In the genomic region with DNA sequence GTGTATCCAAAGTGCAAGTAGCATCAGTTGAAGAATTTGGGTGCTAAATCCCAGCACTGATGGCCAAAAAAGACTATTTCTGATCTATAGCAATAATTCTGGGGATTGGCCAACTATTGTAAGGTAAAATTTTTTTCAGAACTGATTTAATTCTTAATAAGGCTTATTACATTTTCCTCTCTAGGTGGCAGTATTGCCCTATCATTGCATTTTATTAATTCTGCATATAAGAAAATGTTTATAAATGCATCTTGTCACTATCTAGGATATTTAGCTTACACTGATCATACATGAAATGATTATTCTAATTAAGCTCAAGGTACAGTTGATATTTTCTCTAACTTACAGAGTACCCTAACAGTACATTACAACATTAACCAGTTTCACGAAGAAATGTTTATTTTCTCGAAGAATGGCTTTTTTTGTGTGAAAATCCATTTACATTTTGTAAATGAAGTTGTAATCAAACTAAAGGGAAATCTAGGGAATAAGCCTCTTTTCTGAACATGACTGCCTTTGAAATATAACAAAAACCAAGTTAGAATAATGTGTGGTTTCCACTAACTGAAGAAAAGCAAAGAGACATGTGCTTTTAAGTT, we compare ENCODE assay signal across 8 cellular contexts. TPM values are rescaled to one million over a fixed set of nuclear protein-coding genes. Genes with fewer than 3 reads are reported as not detected.
DNase-seq lines count a peak whose midpoint lies in the region; ATAC-seq and TF ChIP-seq lines count a peak whose summit lies in the region.

No MANE protein-coding gene starts in this region.

- TF ChIP-seq CTCF in HCT116 (IDR thresholded peaks at IDR 0.05 in 2 of 3, conservative IDR thresholded peaks at IDR 0.05 in 1 of 3; ENCODE audit: borderline replicate concordance in 1 of 3, insufficient read depth in 1 of 3, low read depth in 2 of 3, low read length in 2 of 3) (peak; percentile 29 to 73 (median 70); a peak in 5 of 6 replicates), Peyer's patch (IDR thresholded peaks at IDR 0.05) (peak in 5 of 6 experiments; percentile 17 to 51 (median 49)), fibroblast of mammary gland (conservative IDR thresholded peaks at IDR 0.05; ENCODE audit: control insufficient read depth, insufficient read depth, low read depth, low read length) (peak; percentile 62), lower leg skin (IDR thresholded peaks at IDR 0.05) (no peak)

- no peak overlapping the region for H3K27ac ChIP-seq in HCT116 (ENCODE audit: low read depth, low read length)
- no peak overlapping the region for H3K27ac ChIP-seq in Peyer's patch
- no peak overlapping the region for H3K27ac ChIP-seq in skeletal muscle tissue (ENCODE audit: low read depth, low read length)

- no peak overlapping the region for H3K9ac ChIP-seq in HCT116 (ENCODE audit: low read length)
- peak overlapping the region; percentile 4 to 70 (median 37) for H3K9ac ChIP-seq in skeletal muscle tissue (ENCODE audit: low read depth in 1 of 3, low read length in 3 of 3)

- DNase-seq in AG20443 (ENCODE audit: low spot score) = peak; percentile 39
- peak; percentile 22 for DNase-seq in HCT116 (ENCODE audit: low read depth, low spot score)
- DNase-seq in Peyer's patch = no peak
- DNase-seq in fibroblast of mammary gland (ENCODE audit: low read depth) = peak; percentile 72
- DNase-seq in lower leg skin (ENCODE audit: low spot score in 2 of 2) = no peak
- DNase-seq in activated naive CD4-positive, alpha-beta T cell (lab: John Stamatoyannopoulos, UW) = no peak

- H4K20me1 ChIP-seq in HCT116 (ENCODE audit: insufficient read depth) = no peaks in the 10 kb centered on the region

- H3K27me3 ChIP-seq in HCT116 (ENCODE audit: insufficient read depth, low read length) (0 out of 2 replicates have a peak, but pooled peaks cover 5% of the 10 kb centered on the region), Peyer's patch (no peaks in the 10 kb centered on the region), skeletal muscle tissue (ENCODE audit: control insufficient read depth in 3 of 3, insufficient read depth in 3 of 3, low read length in 3 of 3) (no peaks in the 10 kb centered on the region)

- H2AFZ ChIP-seq in HCT116 (ENCODE audit: low read depth, low read length, poor library complexity, severe bottlenecking) = no peak overlapping the region

- no peak overlapping the region for H3K4me2 ChIP-seq in HCT116 (ENCODE audit: low read length)

- RAD21 ChIA-PET in HCT116 (lab: Charles Lee; ENCODE audit: low non-redundant PET in 1 of 2, low total read pairs in 2 of 2, uncharacterized antibody in 2 of 2, unreplicated experiment in 2 of 2) = no interaction called here

- TF ChIP-seq RAD21 in HCT116 (IDR thresholded peaks at IDR 0.05; ENCODE audit: low read depth) = peak; percentile 85

- intact Hi-C loops in HCT116 (cut with micrococcal nuclease) = loop anchor here (1.0 to 10.0 kb wide), 5 partner anchors 118 to 955 kb away; no protein-coding TSS in a partner anchor
- intact Hi-C loops in lower leg skin (cut with DNase I; ENCODE audit: low total_unique reads) = loop anchor here (10.0 kb wide), 1 partner anchor 119 kb away; no protein-coding TSS in a partner anchor

- no peaks in the 10 kb centered on the region for H3K36me3 ChIP-seq in HCT116 (ENCODE audit: control insufficient read depth in 1 of 2, insufficient read depth in 2 of 2, low read length in 2 of 2)
- H3K36me3 ChIP-seq in Peyer's patch = no peaks in the 10 kb centered on the region
- H3K36me3 ChIP-seq in skeletal muscle tissue (ENCODE audit: control insufficient read depth in 3 of 3, insufficient read depth in 3 of 3, low read length in 3 of 3) = peaks cover 58 to 84% (median 76%) of the 10 kb centered on the region in 3 donors

- H3K4me1 ChIP-seq in HCT116 (ENCODE audit: control insufficient read depth in 1 of 2, insufficient read depth in 2 of 2, low read length in 2 of 2) (no peaks in the 10 kb centered on the region), Peyer's patch (no peaks in the 10 kb centered on the region), skeletal muscle tissue (ENCODE audit: control insufficient read depth in 3 of 3, insufficient read depth in 3 of 3, low read length in 3 of 3) (peaks cover 39 to 64% (median 44%) of the 10 kb centered on the region in 3 donors)

- no TSS peak for BruUV-seq in HCT116 (replicated peaks; lab: Mats Ljungman, UMichigan)

- 92 to 98% methylated on average over 2 of the region's 2 CpGs for WGBS in lower leg skin, 2 donors

- CTCF ChIA-PET in HCT116 (lab: Charles Lee) = interaction anchor here (0.6 to 2.5 kb wide), 4 partner anchors 8 to 615 kb away, joined by 3 to 12 read pairs (median 6); no protein-coding TSS in a partner anchor

- H3K9me2 ChIP-seq in HCT116 (ENCODE audit: insufficient read depth) = no peaks in the 10 kb centered on the region

- TF ChIP-seq POLR2A in HCT116 (IDR thresholded peaks at IDR 0.05; ENCODE audit: borderline replicate concordance, extremely low read depth, insufficient read depth, insufficient read length) = no peak
- no peak for TF ChIP-seq POLR2A in Peyer's patch (IDR thresholded peaks at IDR 0.05)
- no peak for TF ChIP-seq POLR2A in lower leg skin (IDR thresholded peaks at IDR 0.05)

- POLR2A ChIA-PET in HCT116 (lab: Charles Lee) = no interaction called here

- H3K9me3 ChIP-seq in HCT116 (ENCODE audit: control insufficient read depth in 1 of 2, insufficient read depth in 1 of 2, low read depth in 1 of 2, low read length in 2 of 2) (no peaks in the 10 kb centered on the region), Peyer's patch (no peaks in the 10 kb centered on the region), skeletal muscle tissue (ENCODE audit: control insufficient read depth in 3 of 3, low read length in 3 of 3) (no peaks in the 10 kb centered on the region)

- H3K4me3 ChIP-seq in HCT116 (replicated peaks in 1 of 2; ENCODE audit: low read depth in 1 of 2, low read length in 2 of 2) = no peak overlapping the region
- H3K4me3 ChIP-seq in Peyer's patch = no peak overlapping the region
- H3K4me3 ChIP-seq in fibroblast of mammary gland (ENCODE audit: control insufficient read depth, low read depth, low read length) = no peak overlapping the region
- H3K4me3 ChIP-seq in skeletal muscle tissue (ENCODE audit: low read length in 3 of 3) = no peak overlapping the region
- H3K4me3 ChIP-seq in lower leg skin (ENCODE audit: low read depth, poor library complexity, severe bottlenecking) = no peak overlapping the region

- ATAC-seq in HCT116 (no peak), HG03520 (IDR thresholded peaks at IDR 0.05; ENCODE audit: unreplicated experiment) (no peak)

- H3K79me2 ChIP-seq in HCT116 (ENCODE audit: insufficient read depth, low read length) = no peaks in the 10 kb centered on the region

TF ChIP-seq in HCT116, 20 proteins besides CTCF, POLR2A, EP300 and RAD21:
- TF ChIP-seq EZH2phosphoT487 (IDR thresholded peaks at IDR 0.05; ENCODE audit: borderline replicate concordance) = no peak
- no peak for TF ChIP-seq SRF (IDR thresholded peaks at IDR 0.05; ENCODE audit: low read depth)
- TF ChIP-seq, protein P1, sequence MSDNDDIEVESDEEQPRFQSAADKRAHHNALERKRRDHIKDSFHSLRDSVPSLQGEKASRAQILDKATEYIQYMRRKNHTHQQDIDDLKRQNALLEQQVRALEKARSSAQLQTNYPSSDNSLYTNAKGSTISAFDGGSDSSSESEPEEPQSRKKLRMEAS (IDR thresholded peaks at IDR 0.05) = no peak
- TF ChIP-seq EGR1 (IDR thresholded peaks at IDR 0.05; ENCODE audit: low read depth) = no peak
- TF ChIP-seq ZFX (IDR thresholded peaks at IDR 0.05) = no peak
- no peak for TF ChIP-seq CBX3 (IDR thresholded peaks at IDR 0.05; ENCODE audit: low read depth)
- no peak for TF ChIP-seq SIN3A (IDR thresholded peaks at IDR 0.05; ENCODE audit: low read depth)
- TF ChIP-seq, protein P2, sequence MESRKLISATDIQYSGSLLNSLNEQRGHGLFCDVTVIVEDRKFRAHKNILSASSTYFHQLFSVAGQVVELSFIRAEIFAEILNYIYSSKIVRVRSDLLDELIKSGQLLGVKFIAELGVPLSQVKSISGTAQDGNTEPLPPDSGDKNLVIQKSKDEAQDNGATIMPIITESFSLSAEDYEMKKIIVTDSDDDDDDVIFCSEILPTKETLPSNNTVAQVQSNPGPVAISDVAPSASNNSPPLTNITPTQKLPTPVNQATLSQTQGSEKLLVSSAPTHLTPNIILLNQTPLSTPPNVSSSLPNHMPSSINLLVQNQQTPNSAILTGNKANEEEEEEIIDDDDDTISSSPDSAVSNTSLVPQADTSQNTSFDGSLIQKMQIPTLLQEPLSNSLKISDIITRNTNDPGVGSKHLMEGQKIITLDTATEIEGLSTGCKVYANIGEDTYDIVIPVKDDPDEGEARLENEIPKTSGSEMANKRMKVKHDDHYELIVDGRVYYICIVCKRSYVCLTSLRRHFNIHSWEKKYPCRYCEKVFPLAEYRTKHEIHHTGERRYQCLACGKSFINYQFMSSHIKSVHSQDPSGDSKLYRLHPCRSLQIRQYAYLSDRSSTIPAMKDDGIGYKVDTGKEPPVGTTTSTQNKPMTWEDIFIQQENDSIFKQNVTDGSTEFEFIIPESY (IDR thresholded peaks at IDR 0.05; ENCODE audit: extremely low read depth, insufficient replicate concordance, low read length) = no peak

RNA-seq across cellular contexts. Expression of a gene that starts 11.0 kb away (rescaled TPM):
- total RNA-seq in HCT116 (2021; ENCODE audit: unreplicated experiment) = 0.05 TPM
- 0.05 and 0.07 TPM in 2 replicates for polyA plus RNA-seq in HCT116 (2012)
- total RNA-seq in Peyer's patch = 100 to 1,000 TPM in 1 of 4 donors, 10 to 100 TPM in 2, 1 to 10 TPM in 1; 7.6 to 104 (median 10.6) TPM
- total RNA-seq in skeletal muscle tissue = 2,245 TPM
- total RNA-seq in lower leg skin = 1 to 10 TPM in 1 of 4 donors, under 1 TPM in 3; 0.25 to 2.4 (median 0.74) TPM

Comparison
In these comparisons a context has a peak if more than half of its experiments do, and no peak if none do; other contexts are left out.
1. DNase-seq: peak in AG20443 (single experiment), HCT116 (single experiment) and fibroblast of mammary gland (single experiment); none in Peyer's patch (0 of 3), lower leg skin (0 of 2) and activated naive CD4-positive, alpha-beta T cell (0 of 4).
2. CTCF ChIP-seq: peak in HCT116 (3 of 3), Peyer's patch (5 of 6) and fibroblast of mammary gland (single experiment); none in lower leg skin (0 of 3).
3. RNA of a gene that starts 11.0 kb away (total RNA-seq): 2,245 TPM in skeletal muscle tissue (single experiment); 7.6 to 104 TPM in Peyer's patch, 0.25 to 2.4 TPM in lower leg skin and 0.05 TPM in HCT116 (single experiment); every median in the first group is over 10 times any median in the second.